Comparison of ENCODE assay signal across 21 cellular contexts in the genomic region with DNA sequence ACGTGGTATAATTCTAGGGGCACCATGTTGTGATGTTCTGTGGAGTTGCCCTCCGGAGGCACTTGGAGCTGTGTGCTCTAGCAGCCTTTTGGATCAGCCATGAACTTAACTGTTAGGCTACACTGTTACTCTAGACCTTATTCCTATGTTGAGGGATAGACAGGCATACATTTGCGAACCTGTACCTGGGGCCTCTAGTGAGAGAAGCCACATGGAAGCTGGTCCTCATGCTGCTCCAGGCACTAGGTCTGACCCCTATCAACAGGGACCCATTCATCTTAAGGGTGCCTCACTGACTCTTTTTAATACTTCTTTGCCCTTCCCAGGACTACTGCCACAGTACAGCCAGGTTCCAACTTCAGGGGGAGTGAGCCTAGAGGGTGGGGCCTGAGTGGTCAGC.
"Had no signal": no experiment of that assay in that cellular context is flagged by ENCODE, and none has a peak within 500 bp of the region (broad histone marks: within the 10 kb centered on the region; RNA-seq: fewer than 3 reads in every experiment).

No MANE protein-coding gene starts in this region.

- H3K36me3 ChIP-seq: lower lobe of right lung, uterus had no signal

- H3K27ac Mint-ChIP-seq: activated B cell treated with CpG ODN at 0.5 μM for 24 hours; activated naive CD4-positive, alpha-beta T cell treated with anti-CD3 and anti-CD28 coated beads, Interleukin-2, amount 50 U/mL, for 24 hours; activated T-cell treated with anti-CD3 and anti-CD28 coated beads, Interleukin-2, amount 50 U/mL, for 72 hours had no signal

- DNase-seq: activated B cell treated with CpG ODN at 0.5 μM for 24 hours; activated CD4-positive, alpha-beta T cell treated with anti-CD3 and anti-CD28 coated beads for 48 hours; activated gamma-delta T cell treated with Interleukin-2 at 50 U/mL for 16 hours; activated T-cell treated with anti-CD3 and anti-CD28 coated beads, Interleukin-2, amount 50 U/mL, for 72 hours; central memory CD4-positive, alpha-beta T cell; dermis blood vessel endothelial cell; effector memory CD4-positive, alpha-beta T cell; foreskin melanocyte; kidney; lower lobe of right lung; naive thymus-derived CD4-positive, alpha-beta T cell; retina; stimulated activated CD4-positive, alpha-beta T cell treated with anti-CD3 and anti-CD28 coated beads, Interleukin-2, amount 100 ng/mL, for 48 hours; stimulated activated CD8-positive, alpha-beta memory T cell treated with anti-CD3 and anti-CD28 coated beads, Interleukin-4, amount 100 ng/mL, for 48 hours; stimulated activated naive CD4-positive, alpha-beta T cell; T1000; testis; trophoblast cell; uterus had no signal

- H3K4me1 Mint-ChIP-seq: activated naive CD4-positive, alpha-beta T cell treated with anti-CD3 and anti-CD28 coated beads, Interleukin-2, amount 50 U/mL, for 24 hours had no signal

- H3K4me1 ChIP-seq: lower lobe of right lung, testis, uterus had no signal

- H3K27me3 ChIP-seq: testis, uterus had no signal

- H3K27ac ChIP-seq: lower lobe of right lung, testis, uterus had no signal

- H3K9me3 Mint-ChIP-seq: activated B cell treated with CpG ODN at 0.5 μM for 24 hours; activated naive CD4-positive, alpha-beta T cell treated with anti-CD3 and anti-CD28 coated beads, Interleukin-2, amount 50 U/mL, for 24 hours; activated T-cell treated with anti-CD3 and anti-CD28 coated beads, Interleukin-2, amount 50 U/mL, for 72 hours; naive thymus-derived CD4-positive, alpha-beta T cell had no signal

- H3K36me3 Mint-ChIP-seq: activated naive CD4-positive, alpha-beta T cell treated with anti-CD3 and anti-CD28 coated beads, Interleukin-2, amount 50 U/mL, for 24 hours; naive thymus-derived CD4-positive, alpha-beta T cell had no signal

- H3K4me3 Mint-ChIP-seq: activated B cell treated with CpG ODN at 0.5 μM for 24 hours; activated naive CD4-positive, alpha-beta T cell treated with anti-CD3 and anti-CD28 coated beads, Interleukin-2, amount 50 U/mL, for 24 hours; activated T-cell treated with anti-CD3 and anti-CD28 coated beads, Interleukin-2, amount 50 U/mL, for 72 hours; naive thymus-derived CD4-positive, alpha-beta T cell had no signal

- ATAC-seq: lower lobe of right lung; naive thymus-derived CD4-positive, alpha-beta T cell had no signal

- H3K4me3 ChIP-seq: lower lobe of right lung, testis, uterus had no signal

- H3K9me3 ChIP-seq: lower lobe of right lung, testis, uterus had no signal

- H3K27me3 Mint-ChIP-seq: activated B cell treated with CpG ODN at 0.5 μM for 24 hours; activated naive CD4-positive, alpha-beta T cell treated with anti-CD3 and anti-CD28 coated beads, Interleukin-2, amount 50 U/mL, for 24 hours; progenitor cell of endocrine pancreas had no signal
